Comparison of ENCODE assay signal across 1 cellular context in the genomic region with DNA sequence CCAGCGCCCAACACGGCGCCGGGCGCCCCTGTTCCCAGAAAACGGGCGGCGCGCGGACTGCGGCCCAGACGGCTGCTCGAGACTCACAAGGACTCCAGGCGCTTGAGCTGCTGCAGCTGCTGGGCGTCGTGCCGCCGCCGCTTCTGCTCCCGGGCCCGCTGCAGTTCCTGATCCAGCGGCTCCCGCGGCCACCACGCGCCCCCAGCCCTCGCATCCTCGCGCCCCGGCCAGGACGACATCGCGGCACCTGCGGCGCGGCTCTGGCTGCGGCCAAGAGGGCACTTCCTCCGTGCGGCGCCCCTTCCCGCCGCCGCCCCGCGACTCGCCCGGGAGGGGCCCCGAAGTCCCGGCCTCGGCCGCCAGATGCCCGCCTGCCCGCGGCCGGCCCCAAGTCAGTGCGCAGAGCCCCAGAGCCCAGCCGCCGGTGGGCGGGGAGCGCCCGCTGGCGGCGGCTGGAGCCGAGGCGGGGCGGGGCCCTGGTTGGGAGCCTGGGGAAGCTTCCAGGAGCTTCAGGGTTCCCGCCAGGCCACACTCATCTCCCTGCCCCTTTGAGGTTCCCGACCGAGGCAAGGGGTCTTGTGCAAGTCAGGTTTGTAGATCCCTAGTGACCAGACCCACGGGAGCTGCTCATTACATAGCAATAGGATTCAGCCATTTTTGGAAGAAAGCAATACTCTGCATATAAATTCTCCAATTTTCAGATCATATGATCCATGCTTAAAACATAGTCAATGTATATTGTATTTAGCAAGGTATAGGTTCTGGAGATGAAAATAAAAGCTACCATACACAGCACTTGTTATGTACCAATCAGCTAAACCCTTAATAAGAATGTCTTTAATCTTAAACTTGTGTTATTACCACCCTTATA.
TF ChIP-seq lines count a peak whose summit lies in the region.

No MANE protein-coding gene starts in this region.

TF ChIP-seq in H1, 55 proteins besides CTCF, POLR2A, EP300 and RAD21:
- TF ChIP-seq TBP (IDR thresholded peaks at IDR 0.05; ENCODE audit: low read depth, low read length) (peak; percentile 39; the same call in 1 of the 2 replicates), HDAC2 (IDR thresholded peaks at IDR 0.05; ENCODE audit: borderline replicate concordance in 1 of 2, low read depth in 2 of 2, low read length in 2 of 2) (no peak), EZH2 (IDR thresholded peaks at IDR 0.05; ENCODE audit: low read depth, low read length, severe bottlenecking) (peak; percentile 50), SRF (IDR thresholded peaks at IDR 0.05; ENCODE audit: low read depth, low read length) (no peak), SUZ12 (IDR thresholded peaks at IDR 0.05; ENCODE audit: low read length) (peak; percentile 54), RXRA (IDR thresholded peaks at IDR 0.05; ENCODE audit: insufficient read depth, low read depth, low read length) (no peak), KDM4A (IDR thresholded peaks at IDR 0.05; ENCODE audit: low read depth, low read length, severe bottlenecking) (peak; percentile 69), RBBP5 (IDR thresholded peaks at IDR 0.05; ENCODE audit: borderline replicate concordance, low read depth, low read length) (peak; percentile 61; the same call in 1 of the 2 replicates), GABPA (IDR thresholded peaks at IDR 0.05; ENCODE audit: borderline replicate concordance, insufficient read depth, low read length) (0 out of 2 replicates have a peak, but pooled peaks have one; percentile 11), CTBP2 (IDR thresholded peaks at IDR 0.05; ENCODE audit: borderline replicate concordance, insufficient read depth, insufficient read length, low read length) (peak; percentile 65), NRF1 (IDR thresholded peaks at IDR 0.05; ENCODE audit: low read depth, low read length) (no peak), CBX8 (IDR thresholded peaks at IDR 0.05; ENCODE audit: borderline replicate concordance, low read depth, low read length) (no peak), TAF7 (optimal IDR thresholded peaks at IDR 0.05; ENCODE audit: borderline replicate concordance, low read depth, low read length) (peak; percentile 45), NANOG (IDR thresholded peaks at IDR 0.05; ENCODE audit: insufficient read depth, low read depth, low read length, poor library complexity, severe bottlenecking) (no peak), EGR1 (IDR thresholded peaks at IDR 0.05; ENCODE audit: borderline replicate concordance, low read depth, low read length) (peak; percentile 23; the same call in 1 of the 2 replicates)
- TF ChIP-seq, protein P1, sequence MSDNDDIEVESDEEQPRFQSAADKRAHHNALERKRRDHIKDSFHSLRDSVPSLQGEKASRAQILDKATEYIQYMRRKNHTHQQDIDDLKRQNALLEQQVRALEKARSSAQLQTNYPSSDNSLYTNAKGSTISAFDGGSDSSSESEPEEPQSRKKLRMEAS (IDR thresholded peaks at IDR 0.05): peak; percentile 88
- TF ChIP-seq, protein P2, sequence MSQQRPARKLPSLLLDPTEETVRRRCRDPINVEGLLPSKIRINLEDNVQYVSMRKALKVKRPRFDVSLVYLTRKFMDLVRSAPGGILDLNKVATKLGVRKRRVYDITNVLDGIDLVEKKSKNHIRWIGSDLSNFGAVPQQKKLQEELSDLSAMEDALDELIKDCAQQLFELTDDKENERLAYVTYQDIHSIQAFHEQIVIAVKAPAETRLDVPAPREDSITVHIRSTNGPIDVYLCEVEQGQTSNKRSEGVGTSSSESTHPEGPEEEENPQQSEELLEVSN (IDR thresholded peaks at IDR 0.05): peak; percentile 85
